Comparison of ENCODE assay signal across 8 cellular contexts in genomic region chr1:111570781-111571181, GRCh38. TPM values are rescaled to one million over a fixed set of nuclear protein-coding genes. Genes with fewer than 3 reads are reported as not detected.
A peak's percentile ranks its signal among the peaks of the same experiment; 100 is the strongest.
DNase-seq lines count a peak whose midpoint lies in the region; ATAC-seq and TF ChIP-seq lines count a peak whose summit lies in the region.

No MANE protein-coding gene starts in this region.

- no peak overlapping the region for H3K4me3 ChIP-seq in fibroblast of the aortic adventitia (ENCODE audit: low read depth, low read length)

- peak; percentile 56 for ATAC-seq in HG02759 (IDR thresholded peaks at IDR 0.05; ENCODE audit: unreplicated experiment)

- peak; percentile 35 for TF ChIP-seq CTCF in fibroblast of the aortic adventitia (IDR thresholded peaks at IDR 0.05; ENCODE audit: insufficient read depth, low read length)

- DNase-seq in AML-193 (lab: John Stamatoyannopoulos, UW) (peak; percentile 2 to 33), fibroblast of the aortic adventitia (ENCODE audit: low read depth) (no peak), LoVo (ENCODE audit: low spot score) (no peak), NCI-H146 (lab: John Stamatoyannopoulos, UW) (no peak), D341Med (ENCODE audit: low spot score) (no peak)
- DNase-seq in activated CD4-positive, alpha-beta T cell treated with anti-CD3 and anti-CD28 coated beads, Interleukin-2, amount 50 U/mL, for 4 hours: peak; percentile 26 to 28
- peak; percentile 4 to 25 (median 21) for DNase-seq in stimulated activated CD4-positive, alpha-beta T cell treated with anti-CD3 and anti-CD28 coated beads, TNF-alpha, amount 100 ng/mL, for 48 hours (ENCODE audit: low read depth in 3 of 3)

RNA-seq across cellular contexts. Expression of gene RAP1A, which starts 48.8 kb away (rescaled TPM):
- total RNA-seq in fibroblast of the aortic adventitia (ENCODE audit: low replicate concordance): 21.9 and 36.2 TPM in 2 replicates

Comparison
In these comparisons a context has a peak if more than half of its experiments do, and no peak if none do; other contexts are left out.
1. DNase-seq: peak in AML-193 (2 of 2), activated CD4-positive, alpha-beta T cell treated with anti-CD3 and anti-CD28 coated beads, Interleukin-2, amount 50 U/mL, for 4 hours (2 of 2) and stimulated activated CD4-positive, alpha-beta T cell treated with anti-CD3 and anti-CD28 coated beads, TNF-alpha, amount 100 ng/mL, for 48 hours (3 of 3); none in fibroblast of the aortic adventitia (single experiment), LoVo (single experiment), NCI-H146 (single experiment) and D341Med (single experiment).